1 cellular context compared by ENCODE assay signal in the genomic region with DNA sequence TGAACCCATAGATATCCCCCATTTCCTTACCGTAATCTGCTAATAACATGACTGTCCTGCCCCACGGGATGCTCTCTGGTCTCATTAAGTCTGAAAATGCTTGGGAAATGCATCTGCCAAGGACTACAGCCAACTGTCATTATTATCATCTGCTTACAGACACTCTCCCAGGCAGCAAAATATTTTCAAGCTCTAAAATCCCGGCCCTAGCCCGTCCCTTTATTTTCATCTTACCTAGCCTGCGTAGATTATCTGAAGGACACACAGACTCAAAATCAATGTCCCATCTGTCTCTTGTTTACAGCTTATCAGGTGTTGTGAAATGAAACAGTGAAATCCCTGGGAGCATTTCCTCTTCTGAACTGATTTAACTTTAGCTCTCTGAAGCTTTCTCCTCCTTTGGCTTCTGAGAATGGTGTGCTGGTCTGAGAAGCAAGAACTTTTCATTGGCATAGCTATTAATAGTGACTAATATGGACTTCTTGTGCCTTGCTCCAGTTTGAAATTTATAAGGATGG.
TF ChIP-seq lines count a peak whose summit lies in the region.

No MANE protein-coding gene starts in this region.

TF ChIP-seq in IMR-90, 13 proteins besides CTCF, POLR2A, EP300 and RAD21 (continued from another document):
- TF ChIP-seq, protein P1, sequence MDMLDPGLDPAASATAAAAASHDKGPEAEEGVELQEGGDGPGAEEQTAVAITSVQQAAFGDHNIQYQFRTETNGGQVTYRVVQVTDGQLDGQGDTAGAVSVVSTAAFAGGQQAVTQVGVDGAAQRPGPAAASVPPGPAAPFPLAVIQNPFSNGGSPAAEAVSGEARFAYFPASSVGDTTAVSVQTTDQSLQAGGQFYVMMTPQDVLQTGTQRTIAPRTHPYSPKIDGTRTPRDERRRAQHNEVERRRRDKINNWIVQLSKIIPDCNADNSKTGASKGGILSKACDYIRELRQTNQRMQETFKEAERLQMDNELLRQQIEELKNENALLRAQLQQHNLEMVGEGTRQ (IDR thresholded peaks at IDR 0.05; ENCODE audit: low read depth, low read length) = no peak
- TF ChIP-seq SMC3 (IDR thresholded peaks at IDR 0.05; ENCODE audit: low read depth, low read length) (no peak), CHD1 (IDR thresholded peaks at IDR 0.05; ENCODE audit: low read depth, low read length) (no peak), MXI1 (IDR thresholded peaks at IDR 0.05; ENCODE audit: borderline replicate concordance, low read depth, low read length) (no peak), MAFK (IDR thresholded peaks at IDR 0.05; ENCODE audit: low read depth, low read length) (no peak)
- TF ChIP-seq, protein P2, sequence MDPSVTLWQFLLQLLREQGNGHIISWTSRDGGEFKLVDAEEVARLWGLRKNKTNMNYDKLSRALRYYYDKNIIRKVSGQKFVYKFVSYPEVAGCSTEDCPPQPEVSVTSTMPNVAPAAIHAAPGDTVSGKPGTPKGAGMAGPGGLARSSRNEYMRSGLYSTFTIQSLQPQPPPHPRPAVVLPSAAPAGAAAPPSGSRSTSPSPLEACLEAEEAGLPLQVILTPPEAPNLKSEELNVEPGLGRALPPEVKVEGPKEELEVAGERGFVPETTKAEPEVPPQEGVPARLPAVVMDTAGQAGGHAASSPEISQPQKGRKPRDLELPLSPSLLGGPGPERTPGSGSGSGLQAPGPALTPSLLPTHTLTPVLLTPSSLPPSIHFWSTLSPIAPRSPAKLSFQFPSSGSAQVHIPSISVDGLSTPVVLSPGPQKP (IDR thresholded peaks at IDR 0.05; ENCODE audit: borderline replicate concordance, low read depth, low read length) = no peak
